Comparison of ENCODE assay signal across 8 cellular contexts in the genomic region with DNA sequence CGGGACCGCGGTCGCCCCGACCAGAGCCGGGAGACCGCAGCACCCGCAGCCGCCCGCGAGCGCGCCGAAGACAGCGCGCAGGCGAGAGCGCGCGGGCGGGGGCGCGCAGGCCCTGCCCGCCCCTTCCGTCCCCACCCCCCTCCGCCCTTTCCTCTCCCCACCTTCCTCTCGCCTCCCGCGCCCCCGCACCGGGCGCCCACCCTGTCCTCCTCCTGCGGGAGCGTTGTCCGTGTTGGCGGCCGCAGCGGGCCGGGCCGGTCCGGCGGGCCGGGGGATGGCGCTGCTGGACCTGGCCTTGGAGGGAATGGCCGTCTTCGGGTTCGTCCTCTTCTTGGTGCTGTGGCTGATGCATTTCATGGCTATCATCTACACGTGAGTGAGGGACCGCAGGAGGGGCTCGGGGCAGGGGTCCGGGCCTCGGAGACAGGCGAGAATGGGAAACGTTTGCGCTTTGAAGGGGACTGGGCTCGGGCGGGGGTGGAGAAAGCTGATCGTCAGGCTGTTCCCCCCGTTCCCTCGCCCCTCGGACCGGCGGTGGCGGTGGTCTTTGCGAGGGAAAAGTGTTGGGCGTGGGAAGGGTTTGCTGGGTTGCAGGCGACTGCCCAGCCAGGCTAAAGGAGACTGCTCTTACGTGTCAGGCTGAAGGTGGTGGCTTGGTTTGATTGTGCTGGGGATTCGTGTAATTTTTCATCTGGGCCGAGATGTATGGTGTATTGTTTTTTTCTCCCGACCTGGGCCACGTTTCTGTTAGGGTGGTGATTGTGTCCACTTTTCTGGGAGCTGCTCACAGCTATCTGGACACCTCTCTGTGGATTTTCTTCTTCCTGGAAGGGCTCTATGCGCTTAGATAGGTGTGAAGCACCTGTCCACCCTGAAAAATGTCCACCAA. TPM values are rescaled to one million over a fixed set of nuclear protein-coding genes. Genes with fewer than 3 reads are reported as not detected.
DNase-seq lines count a peak whose midpoint lies in the region; ATAC-seq and TF ChIP-seq lines count a peak whose summit lies in the region.

No MANE protein-coding gene starts in this region.

- H3K36me3 ChIP-seq in lower lobe of right lung: no peaks in the 10 kb centered on the region

- peaks cover 56% of the 10 kb centered on the region for H3K4me1 ChIP-seq in lower lobe of right lung

- H3K27me3 ChIP-seq in lower lobe of right lung (ENCODE audit: low read depth): no peaks in the 10 kb centered on the region

- H3K36me3 Mint-ChIP-seq in stimulated activated effector memory CD8-positive, alpha-beta T cell treated with anti-CD3 and anti-CD28 coated beads, Interleukin-12 subunit alpha, Interleukin-12 subunit beta, amount 100 ng/mL, for 72 hours: peaks cover 6% of the 10 kb centered on the region

- no peak for DNase-seq in GM12864 (ENCODE audit: low read depth)
- DNase-seq in Jurkat, Clone E6-1 (ENCODE audit: low read depth, low spot score): no peak
- DNase-seq in activated CD4-positive, alpha-beta T cell treated with anti-CD3 and anti-CD28 coated beads for 1 hour: peak; percentile 42
- DNase-seq in dermis microvascular lymphatic vessel endothelial cell (ENCODE audit: low read depth in 2 of 2): peak; percentile 31 to 82
- peak; percentile 68 for DNase-seq in lower lobe of right lung
- DNase-seq in stimulated activated effector memory CD8-positive, alpha-beta T cell treated with anti-CD3 and anti-CD28 coated beads, Interleukin-12 subunit alpha, Interleukin-12 subunit beta, amount 100 ng/mL, for 72 hours (ENCODE audit: low spot score in 2 of 2): peak in 1 of 2 donors; percentile 81
- DNase-seq in T1000 (lab: John Stamatoyannopoulos, UW): no peak

- H3K4me3 Mint-ChIP-seq in stimulated activated effector memory CD8-positive, alpha-beta T cell treated with anti-CD3 and anti-CD28 coated beads, Interleukin-12 subunit alpha, Interleukin-12 subunit beta, amount 100 ng/mL, for 72 hours: no peak overlapping the region

- H3K9me3 ChIP-seq in lower lobe of right lung: no peaks in the 10 kb centered on the region

- no peak for TF ChIP-seq CTCF in GM12864 (IDR thresholded peaks at IDR 0.05; ENCODE audit: low read depth, low read length, missing control alignments)
- peak; percentile 28 for TF ChIP-seq CTCF in lower lobe of right lung (IDR thresholded peaks at IDR 0.05)

- intact Hi-C loops in lower lobe of right lung (cut with DNase I): no loop called here

- no peak overlapping the region for H3K27ac Mint-ChIP-seq in stimulated activated effector memory CD8-positive, alpha-beta T cell treated with anti-CD3 and anti-CD28 coated beads, Interleukin-12 subunit alpha, Interleukin-12 subunit beta, amount 100 ng/mL, for 72 hours

- peak; percentile 34 for ATAC-seq in GM21717 (IDR thresholded peaks at IDR 0.05; ENCODE audit: unreplicated experiment)
- ATAC-seq in lower lobe of right lung: peak; percentile 79 to 81
- ATAC-seq in stimulated activated effector memory CD8-positive, alpha-beta T cell treated with anti-CD3 and anti-CD28 coated beads, Interleukin-12 subunit alpha, Interleukin-12 subunit beta, amount 100 ng/mL, for 72 hours: peak; percentile 67

- H3K4me3 ChIP-seq in GM12864 (ENCODE audit: low read depth, low read length) (peak overlapping the region; percentile 82), lower lobe of right lung (peak overlapping the region; percentile 92)
- H3K4me3 ChIP-seq in Jurkat, Clone E6-1 (ENCODE audit: low read length): peak overlapping the region; percentile 68

- peaks cover 6% of the 10 kb centered on the region for H3K4me1 Mint-ChIP-seq in stimulated activated effector memory CD8-positive, alpha-beta T cell treated with anti-CD3 and anti-CD28 coated beads, Interleukin-12 subunit alpha, Interleukin-12 subunit beta, amount 100 ng/mL, for 72 hours

- H3K27ac ChIP-seq in lower lobe of right lung: peak overlapping the region; percentile 92

- H3K9me3 Mint-ChIP-seq in stimulated activated effector memory CD8-positive, alpha-beta T cell treated with anti-CD3 and anti-CD28 coated beads, Interleukin-12 subunit alpha, Interleukin-12 subunit beta, amount 100 ng/mL, for 72 hours: no peaks in the 10 kb centered on the region

RNA-seq across cellular contexts. Expression of gene UGCG, which starts 0.6 kb away (rescaled TPM):
- 5.6 TPM for polyA plus RNA-seq in Jurkat, Clone E6-1 (2012; ENCODE audit: insufficient read depth, insufficient read length)
- total RNA-seq in dermis microvascular lymphatic vessel endothelial cell (54.7 and 141 TPM in 2 replicates), lower lobe of right lung (41.3 TPM)

Comparison
In these comparisons a context has a peak if more than half of its experiments do, and no peak if none do; other contexts are left out.
1. DNase-seq: peak in activated CD4-positive, alpha-beta T cell treated with anti-CD3 and anti-CD28 coated beads for 1 hour (single experiment), dermis microvascular lymphatic vessel endothelial cell (2 of 2) and lower lobe of right lung (single experiment); none in GM12864 (single experiment), Jurkat, Clone E6-1 (single experiment) and T1000 (single experiment).
2. Peak in every context shown above with its lines, with median percentiles within 50 percentile points of each other: H3K4me3 ChIP-seq and ATAC-seq.